23 cellular contexts compared by ENCODE assay signal in genomic region chr9:98871456-98872065, GRCh38.
A peak's percentile ranks its signal among the peaks of the same experiment; 100 is the strongest.
DNase-seq lines count a peak whose midpoint lies in the region; ATAC-seq and TF ChIP-seq lines count a peak whose summit lies in the region.
"Had no signal": no experiment of that assay in that cellular context is flagged by ENCODE, and none has a peak within 500 bp of the region (broad histone marks: within the 10 kb centered on the region; RNA-seq: fewer than 3 reads in every experiment).

No MANE protein-coding gene starts in this region.

- 82 to 85% methylated on average over 9 of the region's 9 CpGs for WGBS in esophagus squamous epithelium, 2 donors

- no peak overlapping the region for H3K27ac ChIP-seq in esophagus squamous epithelium
- H3K27ac ChIP-seq: 22Rv1, A549, GM23248 had no signal

- H3K4me1 Mint-ChIP-seq in dendritic cell treated with granulocyte-macrophage colony-stimulating factor and Interleukin-4, amounts not matched to agents 40 ng/mL and 50 ng/mL, for 4 days (ENCODE audit: low read depth) = peaks cover 43% of the 10 kb centered on the region
- peaks cover 2% of the 10 kb centered on the region for H3K4me1 Mint-ChIP-seq in activated naive CD4-positive, alpha-beta T cell treated with anti-CD3 and anti-CD28 coated beads for 36 hours (ENCODE audit: low read depth)
- H3K4me1 Mint-ChIP-seq: CD4-positive, alpha-beta memory T cell had no signal

- H3K9me3 Mint-ChIP-seq in dendritic cell treated with granulocyte-macrophage colony-stimulating factor and Interleukin-4, amounts not matched to agents 40 ng/mL and 50 ng/mL, for 4 days = no peaks in the 10 kb centered on the region
- no peaks in the 10 kb centered on the region for H3K9me3 Mint-ChIP-seq in activated naive CD4-positive, alpha-beta T cell treated with anti-CD3 and anti-CD28 coated beads for 36 hours

- peak overlapping the region; percentile 3 for H3K27ac Mint-ChIP-seq in dendritic cell treated with granulocyte-macrophage colony-stimulating factor and Interleukin-4, amounts not matched to agents 40 ng/mL and 50 ng/mL, for 4 days
- H3K27ac Mint-ChIP-seq in activated naive CD4-positive, alpha-beta T cell treated with anti-CD3 and anti-CD28 coated beads for 36 hours = no peak overlapping the region
- H3K27ac Mint-ChIP-seq: CD4-positive, alpha-beta memory T cell had no signal

- DNase-seq in cardiac septum (ENCODE audit: low spot score) = peak; percentile 41
- no peak for DNase-seq in left cardiac atrium
- peak; percentile 67 for DNase-seq in mesenteric fat pad (ENCODE audit: low spot score)
- no peak for DNase-seq in HPDE6-E6E7 (ENCODE audit: extremely low spot score)
- DNase-seq in activated naive CD4-positive, alpha-beta T cell treated with anti-CD3 and anti-CD28 coated beads for 36 hours = no peak
- no peak for DNase-seq in activated naive CD4-positive, alpha-beta T cell treated with Interleukin-2 at 50 U/mL for 16 hours
- DNase-seq in esophagus squamous epithelium (lab: John Stamatoyannopoulos, UW) = no peak
- DNase-seq: ACHN; AML-193; BE2C; Calu3; CD4-positive, alpha-beta memory T cell; COR-L47; DMS53; DMS79 treated with DMSO at 0.1 percent for 48 hours; GF-D8; GM23248; H7; HCEC 1CT had no signal

- TF ChIP-seq CTCF in esophagus squamous epithelium (IDR thresholded peaks at IDR 0.05) = no peak

- CTCF ChIA-PET in activated naive CD4-positive, alpha-beta T cell treated with anti-CD3 and anti-CD28 coated beads for 36 hours (lab: Charles Lee) = interaction anchor here (1.5 kb wide), 1 partner anchor 23 kb away, joined by 6 read pairs; no protein-coding TSS in a partner anchor

- H3K4me1 ChIP-seq in esophagus squamous epithelium = peaks cover 7 to 28% (median 14%) of the 10 kb centered on the region in 3 donors
- H3K4me1 ChIP-seq: BE2C had no signal

- no peak for ATAC-seq in left cardiac atrium
- ATAC-seq: A549 had no signal

- no peaks in the 10 kb centered on the region for H3K27me3 ChIP-seq in esophagus squamous epithelium
- H3K27me3 ChIP-seq: BE2C; BLaER1 treated with 17β-estradiol and CSF1 and Interleukin-3, amounts not matched to agents 10 nM and 100 nM had no signal

- no peak for TF ChIP-seq POLR2A in esophagus squamous epithelium (IDR thresholded peaks at IDR 0.05)

- H3K4me3 ChIP-seq in esophagus squamous epithelium = no peak overlapping the region
- H3K4me3 ChIP-seq: A549; BLaER1 treated with 17β-estradiol and CSF1 and Interleukin-3, amounts not matched to agents 10 nM and 100 nM; GM23248 had no signal

- H3K4me3 Mint-ChIP-seq in dendritic cell treated with granulocyte-macrophage colony-stimulating factor and Interleukin-4, amounts not matched to agents 40 ng/mL and 50 ng/mL, for 4 days = no peak overlapping the region
- H3K4me3 Mint-ChIP-seq in activated naive CD4-positive, alpha-beta T cell treated with anti-CD3 and anti-CD28 coated beads for 36 hours = no peak overlapping the region
- H3K4me3 Mint-ChIP-seq: CD4-positive, alpha-beta memory T cell had no signal

- no peaks in the 10 kb centered on the region for H3K36me3 ChIP-seq in esophagus squamous epithelium
- H3K36me3 ChIP-seq: BE2C; BLaER1 treated with 17β-estradiol and CSF1 and Interleukin-3, amounts not matched to agents 10 nM and 100 nM had no signal

- no peaks in the 10 kb centered on the region for H3K36me3 Mint-ChIP-seq in dendritic cell treated with granulocyte-macrophage colony-stimulating factor and Interleukin-4, amounts not matched to agents 40 ng/mL and 50 ng/mL, for 4 days (ENCODE audit: low read depth)
- no peaks in the 10 kb centered on the region for H3K36me3 Mint-ChIP-seq in activated naive CD4-positive, alpha-beta T cell treated with anti-CD3 and anti-CD28 coated beads for 36 hours (ENCODE audit: low read depth)
- H3K36me3 Mint-ChIP-seq: CD4-positive, alpha-beta memory T cell had no signal

- no peaks in the 10 kb centered on the region for H3K9me3 ChIP-seq in esophagus squamous epithelium
- H3K9me3 ChIP-seq: BE2C had no signal

- no peaks in the 10 kb centered on the region for H3K27me3 Mint-ChIP-seq in dendritic cell treated with granulocyte-macrophage colony-stimulating factor and Interleukin-4, amounts not matched to agents 40 ng/mL and 50 ng/mL, for 4 days
- H3K27me3 Mint-ChIP-seq in activated naive CD4-positive, alpha-beta T cell treated with anti-CD3 and anti-CD28 coated beads for 36 hours (ENCODE audit: low read depth) = no peaks in the 10 kb centered on the region

- intact Hi-C loops in cardiac septum (cut with DNase I) (no loop called here), left cardiac atrium (cut with DNase I) (no loop called here), esophagus squamous epithelium (cut with DNase I) (no loop called here)
- intact Hi-C loops in dendritic cell treated with granulocyte-macrophage colony-stimulating factor and Interleukin-4, amounts not matched to agents 40 ng/mL and 50 ng/mL, for 4 days (cut with micrococcal nuclease) = no loop called here
- intact Hi-C loops in activated naive CD4-positive, alpha-beta T cell treated with anti-CD3 and anti-CD28 coated beads for 36 hours (cut with micrococcal nuclease) = no loop called here

Comparison
In these comparisons a context has a peak if more than half of its experiments do, and no peak if none do; other contexts are left out.
1. DNase-seq: peak in cardiac septum (single experiment) and mesenteric fat pad (single experiment); none in left cardiac atrium (single experiment), HPDE6-E6E7 (single experiment), activated naive CD4-positive, alpha-beta T cell treated with anti-CD3 and anti-CD28 coated beads for 36 hours (single experiment), activated naive CD4-positive, alpha-beta T cell treated with Interleukin-2 at 50 U/mL for 16 hours (single experiment) and esophagus squamous epithelium (single experiment).